In genomic region chr20:36062799-36063198, GRCh38 we compare ENCODE assay signal across 25 cellular contexts.
DNase-seq lines count a peak whose midpoint lies in the region; ATAC-seq, FAIRE-seq and TF ChIP-seq lines count a peak whose summit lies in the region.
"Had no signal": no experiment of that assay in that cellular context is flagged by ENCODE, and none has a peak within 500 bp of the region (broad histone marks: within the 10 kb centered on the region; RNA-seq: fewer than 3 reads in every experiment).

No MANE protein-coding gene starts in this region.

- H3K27ac ChIP-seq in naive thymus-derived CD4-positive, alpha-beta T cell (ENCODE audit: low read depth, low read length), result no peak overlapping the region
- H3K27ac ChIP-seq: C4-2B, gastroesophageal sphincter, sigmoid colon, upper lobe of right lung had no signal

- no peaks in the 10 kb centered on the region for H3K9me3 ChIP-seq in naive thymus-derived CD4-positive, alpha-beta T cell (ENCODE audit: control insufficient read depth in 2 of 3, low read length in 3 of 3)
- H3K9me3 ChIP-seq: gastroesophageal sphincter, upper lobe of right lung had no signal

- H3K4me3 ChIP-seq in fibroblast of mammary gland (ENCODE audit: control insufficient read depth, low read depth, low read length), result no peak overlapping the region
- H3K4me3 ChIP-seq in naive thymus-derived CD4-positive, alpha-beta T cell (ENCODE audit: low read length), result no peak overlapping the region
- H3K4me3 ChIP-seq: gastroesophageal sphincter, GM12878, sigmoid colon, upper lobe of right lung had no signal

- peak overlapping the region; percentile 40 for H3K4me3 Mint-ChIP-seq in activated naive CD8-positive, alpha-beta T cell
- no peak overlapping the region for H3K4me3 Mint-ChIP-seq in activated naive CD8-positive, alpha-beta T cell treated with anti-CD3 and anti-CD28 coated beads for 36 hours
- H3K4me3 Mint-ChIP-seq in naive thymus-derived CD4-positive, alpha-beta T cell, result peak overlapping the region in 2 of 10 donors; percentile 7 to 17
- H3K4me3 Mint-ChIP-seq: activated naive CD4-positive, alpha-beta T cell treated with anti-CD3 and anti-CD28 coated beads, Interleukin-2, amount 50 U/mL, for 24 hours; activated T-helper 1 cell treated with anti-CD3 and anti-CD28 coated beads, Interleukin-12 subunit alpha, Interleukin-12 subunit beta, Interleukin-2, Interleukin-4 antibody, amounts not matched to agents 30 ng/mL and 10 ng/mL and 1 ng/mL, durations not matched to agents 14 hours and 24 hours and 36 hours; memory B cell had no signal

- no peak overlapping the region for H3K27ac Mint-ChIP-seq in activated naive CD8-positive, alpha-beta T cell
- H3K27ac Mint-ChIP-seq in activated naive CD8-positive, alpha-beta T cell treated with anti-CD3 and anti-CD28 coated beads for 36 hours, result no peak overlapping the region
- no peak overlapping the region for H3K27ac Mint-ChIP-seq in naive thymus-derived CD4-positive, alpha-beta T cell
- H3K27ac Mint-ChIP-seq: activated naive CD4-positive, alpha-beta T cell treated with anti-CD3 and anti-CD28 coated beads, Interleukin-2, amount 50 U/mL, for 24 hours; activated T-helper 1 cell treated with anti-CD3 and anti-CD28 coated beads, Interleukin-12 subunit alpha, Interleukin-12 subunit beta, Interleukin-2, Interleukin-4 antibody, amounts not matched to agents 30 ng/mL and 10 ng/mL and 1 ng/mL, durations not matched to agents 14 hours and 24 hours and 36 hours; memory B cell had no signal

- no peak for TF ChIP-seq CTCF in fibroblast of mammary gland (conservative IDR thresholded peaks at IDR 0.05; ENCODE audit: control insufficient read depth, insufficient read depth, low read depth, low read length)

- no peak for DNase-seq in activated naive CD8-positive, alpha-beta T cell treated with anti-CD3 and anti-CD28 coated beads for 36 hours
- peak; percentile 43 for DNase-seq in HTR-8/SVneo (ENCODE audit: insufficient read length, low spot score)
- DNase-seq in fibroblast of mammary gland (ENCODE audit: low read depth), result peak; percentile 50
- peak; percentile 33 for DNase-seq in renal cortical epithelial cell (ENCODE audit: low read depth)
- no peak for DNase-seq in naive thymus-derived CD4-positive, alpha-beta T cell
- DNase-seq: activated CD4-positive, alpha-beta T cell treated with anti-CD3 and anti-CD28 coated beads for 48 hours; cerebellar nuclear complex; erythroblast; NCI-H1417; NCI-H446; SHP77 treated with DMSO at 0.1 percent for 48 hours; sigmoid colon; upper lobe of right lung had no signal

- peaks cover 3% of the 10 kb centered on the region for H3K4me1 Mint-ChIP-seq in activated naive CD8-positive, alpha-beta T cell (ENCODE audit: low read depth)
- H3K4me1 Mint-ChIP-seq in activated naive CD8-positive, alpha-beta T cell treated with anti-CD3 and anti-CD28 coated beads for 36 hours, result peaks cover 4% of the 10 kb centered on the region
- peaks cover 0 to 10% (median 0%) of the 10 kb centered on the region in 7 donors for H3K4me1 Mint-ChIP-seq in naive thymus-derived CD4-positive, alpha-beta T cell
- H3K4me1 Mint-ChIP-seq: activated naive CD4-positive, alpha-beta T cell treated with anti-CD3 and anti-CD28 coated beads, Interleukin-2, amount 50 U/mL, for 24 hours had no signal

- peaks cover 1% of the 10 kb centered on the region for H3K27me3 Mint-ChIP-seq in activated naive CD8-positive, alpha-beta T cell
- peaks cover 5% of the 10 kb centered on the region for H3K27me3 Mint-ChIP-seq in activated naive CD8-positive, alpha-beta T cell treated with anti-CD3 and anti-CD28 coated beads for 36 hours
- H3K27me3 Mint-ChIP-seq in naive thymus-derived CD4-positive, alpha-beta T cell, result peaks cover 0 to 48% (median 0%) of the 10 kb centered on the region in 5 donors
- H3K27me3 Mint-ChIP-seq: activated naive CD4-positive, alpha-beta T cell treated with anti-CD3 and anti-CD28 coated beads, Interleukin-2, amount 50 U/mL, for 24 hours had no signal

- H3K4me1 ChIP-seq in naive thymus-derived CD4-positive, alpha-beta T cell (ENCODE audit: control insufficient read depth in 2 of 2, insufficient read depth in 2 of 2, low read length in 2 of 2), result peaks cover 0 to 3% of the 10 kb centered on the region in 2 donors

- FAIRE-seq in HTR-8/SVneo (lab: Jason Lieb, UNC), result no peak
- FAIRE-seq: A204.1, astrocyte, GM12878, GM19239 had no signal

- CTCF ChIA-PET in naive thymus-derived CD4-positive, alpha-beta T cell (lab: Charles Lee), result no interaction called here

- no peaks in the 10 kb centered on the region for H3K36me3 ChIP-seq in naive thymus-derived CD4-positive, alpha-beta T cell (ENCODE audit: control insufficient read depth in 2 of 3, insufficient read depth in 3 of 3, low read length in 3 of 3)
- H3K36me3 ChIP-seq: gastroesophageal sphincter, sigmoid colon, upper lobe of right lung had no signal

- H3K27me3 ChIP-seq in naive thymus-derived CD4-positive, alpha-beta T cell (ENCODE audit: control insufficient read depth in 2 of 2, insufficient read depth in 2 of 2, low read length in 2 of 2), result no peaks in the 10 kb centered on the region
- H3K27me3 ChIP-seq: gastroesophageal sphincter, sigmoid colon, upper lobe of right lung had no signal

- intact Hi-C loops in naive thymus-derived CD4-positive, alpha-beta T cell (cut with micrococcal nuclease), result no loop called here

- H3K36me3 Mint-ChIP-seq in activated naive CD8-positive, alpha-beta T cell, result peaks cover 2% of the 10 kb centered on the region
- H3K36me3 Mint-ChIP-seq in activated naive CD8-positive, alpha-beta T cell treated with anti-CD3 and anti-CD28 coated beads for 36 hours, result no peaks in the 10 kb centered on the region
- no peaks in the 10 kb centered on the region for H3K36me3 Mint-ChIP-seq in naive thymus-derived CD4-positive, alpha-beta T cell
- H3K36me3 Mint-ChIP-seq: activated naive CD4-positive, alpha-beta T cell treated with anti-CD3 and anti-CD28 coated beads, Interleukin-2, amount 50 U/mL, for 24 hours had no signal

- POLR2A ChIA-PET in naive thymus-derived CD4-positive, alpha-beta T cell (lab: Charles Lee), result no interaction called here

- H3K9me3 Mint-ChIP-seq in activated naive CD8-positive, alpha-beta T cell (ENCODE audit: low read depth), result no peaks in the 10 kb centered on the region
- no peaks in the 10 kb centered on the region for H3K9me3 Mint-ChIP-seq in activated naive CD8-positive, alpha-beta T cell treated with anti-CD3 and anti-CD28 coated beads for 36 hours
- peaks cover 0 to 4% (median 0%) of the 10 kb centered on the region in 11 donors for H3K9me3 Mint-ChIP-seq in naive thymus-derived CD4-positive, alpha-beta T cell
- H3K9me3 Mint-ChIP-seq: activated naive CD4-positive, alpha-beta T cell treated with anti-CD3 and anti-CD28 coated beads, Interleukin-2, amount 50 U/mL, for 24 hours had no signal

- no peak for ATAC-seq in HG03342 (IDR thresholded peaks at IDR 0.05; ENCODE audit: unreplicated experiment)
- ATAC-seq in GM21717 (IDR thresholded peaks at IDR 0.05; ENCODE audit: unreplicated experiment), result no peak
- ATAC-seq in naive thymus-derived CD4-positive, alpha-beta T cell, result no peak
- ATAC-seq: gastroesophageal sphincter, GM12878, upper lobe of right lung had no signal

Comparison
In these comparisons a context has a peak if more than half of its experiments do, and no peak if none do; other contexts are left out.
1. DNase-seq: peak in HTR-8/SVneo (single experiment), fibroblast of mammary gland (single experiment) and renal cortical epithelial cell (single experiment); none in activated naive CD8-positive, alpha-beta T cell treated with anti-CD3 and anti-CD28 coated beads for 36 hours (single experiment) and naive thymus-derived CD4-positive, alpha-beta T cell (0 of 9).